8 cellular contexts compared by ENCODE assay signal in the genomic region with DNA sequence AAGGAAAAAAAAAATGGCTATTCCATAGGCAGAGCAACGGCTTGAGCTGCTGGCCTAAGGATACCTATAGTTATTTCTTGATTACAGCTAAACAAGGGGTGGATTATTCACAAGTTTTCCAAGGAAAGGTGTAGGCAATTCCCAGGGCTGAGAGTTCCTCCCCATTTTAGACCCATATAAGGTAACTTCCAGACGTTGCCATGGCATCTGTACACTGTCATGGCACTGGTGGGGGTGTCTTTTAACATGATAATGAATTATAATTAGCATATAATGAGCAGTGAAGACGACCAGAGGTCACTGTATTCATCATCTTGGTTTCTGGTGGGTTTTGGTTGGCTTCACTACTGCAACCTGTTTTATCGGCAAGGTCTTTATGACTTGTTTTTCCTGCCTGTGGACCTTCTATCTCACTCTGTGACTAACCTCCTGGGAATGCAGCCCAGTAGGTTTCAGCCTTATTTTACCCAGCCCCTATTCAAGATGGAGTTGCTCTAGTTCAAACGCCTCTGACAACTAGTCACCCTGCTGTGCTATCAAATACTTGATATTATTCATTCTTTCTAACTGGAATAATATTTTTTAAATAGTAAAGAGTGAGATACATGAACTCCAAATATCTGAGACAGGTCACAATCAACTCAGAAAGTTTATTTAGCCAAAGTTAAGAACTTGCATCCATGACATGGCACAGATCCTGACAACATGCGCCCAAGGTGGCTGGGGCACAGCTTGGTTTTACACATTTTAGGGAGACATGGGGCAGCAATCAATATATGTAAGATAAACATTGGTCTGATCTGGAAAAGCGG. TPM values are rescaled to one million over a fixed set of nuclear protein-coding genes. Genes with fewer than 3 reads are reported as not detected.
DNase-seq lines count a peak whose midpoint lies in the region; TF ChIP-seq lines count a peak whose summit lies in the region.

No MANE protein-coding gene starts in this region.

- peaks cover 5% of the 10 kb centered on the region for H3K4me1 ChIP-seq in effector memory CD4-positive, alpha-beta T cell (ENCODE audit: control insufficient read depth, insufficient read depth, low read length, poor library complexity, severe bottlenecking)
- peaks cover 11 to 14% of the 10 kb centered on the region in 2 donors for H3K4me1 ChIP-seq in thyroid gland

- H3K4me3 Mint-ChIP-seq in nephron: peak overlapping the region; percentile 100

- 70 to 73% methylated on average over 7 of the region's 7 CpGs for WGBS in thyroid gland, 2 donors

- no peaks in the 10 kb centered on the region for H3K27me3 Mint-ChIP-seq in nephron (ENCODE audit: low read depth)

- intact Hi-C loops in thyroid gland (cut with DNase I): no loop called here

- peak overlapping the region; percentile 65 for H3K4me3 ChIP-seq in effector memory CD4-positive, alpha-beta T cell (ENCODE audit: insufficient read depth, low read depth, low read length, poor library complexity, severe bottlenecking)
- H3K4me3 ChIP-seq in thyroid gland (replicated peaks in 1 of 3): peak overlapping the region in 1 of 3 donors; percentile 79

- no peak overlapping the region for H3K27ac ChIP-seq in effector memory CD4-positive, alpha-beta T cell (ENCODE audit: insufficient read depth, low read length, poor library complexity, severe bottlenecking)
- no peak overlapping the region for H3K27ac ChIP-seq in thyroid gland

- no peaks in the 10 kb centered on the region for H3K9me3 ChIP-seq in effector memory CD4-positive, alpha-beta T cell (ENCODE audit: control insufficient read depth, low read length)
- no peaks in the 10 kb centered on the region for H3K9me3 ChIP-seq in thyroid gland

- H3K9me3 Mint-ChIP-seq in nephron: no peaks in the 10 kb centered on the region

- no peaks in the 10 kb centered on the region for H3K27me3 ChIP-seq in effector memory CD4-positive, alpha-beta T cell (replicated peaks; ENCODE audit: control insufficient read depth, insufficient read depth, low read length, poor library complexity, severe bottlenecking)
- no peaks in the 10 kb centered on the region for H3K27me3 ChIP-seq in thyroid gland

- no peak for TF ChIP-seq POLR2A in thyroid gland (IDR thresholded peaks at IDR 0.05)

- H3K27ac Mint-ChIP-seq in nephron: peak overlapping the region; percentile 100

- H3K36me3 Mint-ChIP-seq in nephron (ENCODE audit: low read depth): peaks cover 7% of the 10 kb centered on the region

- TF ChIP-seq CTCF in nephron (IDR thresholded peaks at IDR 0.05; ENCODE audit: unreplicated experiment in 3 of 3) (no peak), thyroid gland (IDR thresholded peaks at IDR 0.05) (no peak)

- H3K4me1 Mint-ChIP-seq in nephron: peaks cover 35% of the 10 kb centered on the region

- H3K36me3 ChIP-seq in effector memory CD4-positive, alpha-beta T cell (ENCODE audit: control insufficient read depth, insufficient read depth, low read length): peaks cover 1% of the 10 kb centered on the region
- peaks cover 2 to 8% of the 10 kb centered on the region in 2 donors for H3K36me3 ChIP-seq in thyroid gland

- DNase-seq in DMS53 (lab: John Stamatoyannopoulos, UW): peak; percentile 54
- peak; percentile 14 for DNase-seq in NCI-H748 treated with DMSO at 0.1 percent for 48 hours (lab: John Stamatoyannopoulos, UW)
- DNase-seq in effector memory CD4-positive, alpha-beta T cell: no peak
- DNase-seq in activated gamma-delta T cell treated with Interleukin-2 at 50 U/mL for 16 hours: no peak
- DNase-seq in stimulated activated CD4-positive, alpha-beta T cell treated with anti-CD3 and anti-CD28 coated beads, Interleukin-12 subunit alpha, Interleukin-12 subunit beta, amount 100 ng/mL, for 4 hours: no peak
- no peak for DNase-seq in thyroid gland
- DNase-seq in NCI-H1694 (lab: John Stamatoyannopoulos, UW): no peak

RNA-seq across cellular contexts. Expression of a gene that starts 1.4 kb away (rescaled TPM):
- total RNA-seq in thyroid gland: 10 to 100 TPM; 31.2 to 40.2 (median 37.4) TPM

RNA-seq across cellular contexts. Expression of a gene that starts 42.7 kb away (rescaled TPM):
- total RNA-seq in thyroid gland: 10 to 100 TPM in 3 of 4 donors, 1 to 10 TPM in 1; 8.1 to 19.5 (median 12.4) TPM

Comparison
In these comparisons a context has a peak if more than half of its experiments do, and no peak if none do; other contexts are left out.
1. DNase-seq: peak in DMS53 (single experiment) and NCI-H748 treated with DMSO at 0.1 percent for 48 hours (single experiment); none in effector memory CD4-positive, alpha-beta T cell (0 of 3), activated gamma-delta T cell treated with Interleukin-2 at 50 U/mL for 16 hours (single experiment), stimulated activated CD4-positive, alpha-beta T cell treated with anti-CD3 and anti-CD28 coated beads, Interleukin-12 subunit alpha, Interleukin-12 subunit beta, amount 100 ng/mL, for 4 hours (single experiment), thyroid gland (0 of 2) and NCI-H1694 (single experiment).